Comparison of ENCODE assay signal across 21 cellular contexts in the genomic region with DNA sequence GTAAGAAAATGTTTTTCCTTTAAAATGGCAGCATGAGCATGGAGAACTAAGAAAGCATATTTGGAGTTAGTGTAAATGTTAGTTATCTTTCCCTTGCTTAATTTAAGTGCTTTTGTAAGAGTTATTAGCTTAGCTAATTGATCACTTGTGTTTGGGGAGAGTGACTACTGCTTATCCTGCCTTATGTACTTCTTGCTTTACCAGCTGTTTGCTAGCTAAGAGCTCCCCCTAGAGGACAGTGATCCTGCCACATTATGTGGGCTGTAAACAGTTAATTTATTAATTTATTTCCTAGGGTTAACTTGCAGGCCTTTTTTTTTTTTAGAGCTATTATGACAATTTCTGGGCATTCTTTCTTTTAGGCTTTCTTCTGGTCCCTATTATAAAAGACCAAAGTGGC.
DNase-seq lines count a peak whose midpoint lies in the region; ATAC-seq, FAIRE-seq and TF ChIP-seq lines count a peak whose summit lies in the region.
"Had no signal": no experiment of that assay in that cellular context is flagged by ENCODE, and none has a peak within 500 bp of the region (broad histone marks: within the 10 kb centered on the region; RNA-seq: fewer than 3 reads in every experiment).

No MANE protein-coding gene starts in this region.

- TF ChIP-seq RAD21 in K562 (CRISPR knock-in tag; conservative IDR thresholded peaks at IDR 0.05 in 1 of 2, IDR thresholded peaks at IDR 0.05 in 1 of 2) = no peak; a peak in 1 of 4 replicates

- no peak overlapping the region for H3K4me3 Mint-ChIP-seq in activated CD4-positive, alpha-beta T cell treated with anti-CD3 and anti-CD28 coated beads for 36 hours
- H3K4me3 Mint-ChIP-seq in activated CD4-positive, alpha-beta T cell treated with anti-CD3 and anti-CD28 coated beads, Interleukin-2, amount 10 ng/mL, durations not matched to agents 7 days and 5 days = no peak overlapping the region
- H3K4me3 Mint-ChIP-seq: activated CD4-positive, alpha-beta T cell treated with anti-CD3 and anti-CD28 coated beads, Interleukin-2, amount 10 ng/mL, durations not matched to agents 24 days and 14 days; activated T-helper 1 cell treated with anti-CD3 and anti-CD28 coated beads, Interleukin-12 subunit alpha, Interleukin-12 subunit beta, Interleukin-2, Interleukin-4 antibody, amounts not matched to agents 30 ng/mL and 10 ng/mL and 1 ng/mL, durations not matched to agents 14 hours and 24 hours and 36 hours; T-helper 1 cell treated with Interleukin-12 subunit alpha and Interleukin-12 subunit beta and Interleukin-4 antibody, amounts not matched to agents 30 μg/mL and 1 μg/mL, for 36 hours had no signal

- H3K36me3 ChIP-seq in K562 (ENCODE audit: control insufficient read depth, insufficient read depth, low read length) = no peaks in the 10 kb centered on the region
- H3K36me3 ChIP-seq: ascending aorta, MG63, tibial artery had no signal

- H3K27me3 ChIP-seq in K562 (ENCODE audit: control insufficient read depth in 2 of 2, insufficient read depth in 2 of 2, low read length in 2 of 2) = no peaks in the 10 kb centered on the region
- H3K27me3 ChIP-seq: ascending aorta, MG63, tibial artery had no signal

- H3K4me1 Mint-ChIP-seq in activated CD4-positive, alpha-beta T cell treated with anti-CD3 and anti-CD28 coated beads for 36 hours = no peaks in the 10 kb centered on the region
- no peaks in the 10 kb centered on the region for H3K4me1 Mint-ChIP-seq in activated CD4-positive, alpha-beta T cell treated with anti-CD3 and anti-CD28 coated beads, Interleukin-2, amount 10 ng/mL, durations not matched to agents 7 days and 5 days
- H3K4me1 Mint-ChIP-seq: activated CD4-positive, alpha-beta T cell treated with anti-CD3 and anti-CD28 coated beads, Interleukin-2, amount 10 ng/mL, durations not matched to agents 24 days and 14 days had no signal

- no peak overlapping the region for H3K4me3 ChIP-seq in K562
- H3K4me3 ChIP-seq in retinal pigment epithelial cell (ENCODE audit: low read length) = no peak overlapping the region
- H3K4me3 ChIP-seq: ascending aorta, MG63, tibial artery had no signal

- H3K9me3 Mint-ChIP-seq in activated CD4-positive, alpha-beta T cell treated with anti-CD3 and anti-CD28 coated beads for 36 hours (ENCODE audit: low read depth) = peaks cover 4% of the 10 kb centered on the region
- H3K9me3 Mint-ChIP-seq in activated CD4-positive, alpha-beta T cell treated with anti-CD3 and anti-CD28 coated beads, Interleukin-2, amount 10 ng/mL, durations not matched to agents 7 days and 5 days = no peaks in the 10 kb centered on the region
- H3K9me3 Mint-ChIP-seq: activated CD4-positive, alpha-beta T cell treated with anti-CD3 and anti-CD28 coated beads, Interleukin-2, amount 10 ng/mL, durations not matched to agents 24 days and 14 days; activated T-helper 1 cell treated with anti-CD3 and anti-CD28 coated beads, Interleukin-12 subunit alpha, Interleukin-12 subunit beta, Interleukin-2, Interleukin-4 antibody, amounts not matched to agents 30 ng/mL and 10 ng/mL and 1 ng/mL, durations not matched to agents 14 hours and 24 hours and 36 hours; T-helper 1 cell treated with Interleukin-12 subunit alpha and Interleukin-12 subunit beta and Interleukin-4 antibody, amounts not matched to agents 30 μg/mL and 1 μg/mL, for 36 hours had no signal

- H3K9me3 ChIP-seq in K562 (replicated peaks; ENCODE audit: control insufficient read depth, insufficient read depth, low read depth, low read length) = no peaks in the 10 kb centered on the region
- H3K9me3 ChIP-seq: MG63 had no signal

- H2AFZ ChIP-seq in K562 (ENCODE audit: low read depth, low read length) = no peak overlapping the region

- H3K27ac ChIP-seq in K562 (ENCODE audit: extremely low read depth, low read depth, low read length) = no peak overlapping the region
- H3K27ac ChIP-seq: ascending aorta, HL-60, tibial artery had no signal

- no peaks in the 10 kb centered on the region for H3K4me1 ChIP-seq in K562 (replicated peaks in 1 of 2; ENCODE audit: control insufficient read depth in 2 of 2, insufficient read depth in 2 of 2, low read length in 2 of 2)
- H3K4me1 ChIP-seq: ascending aorta, tibial artery had no signal

- no peaks in the 10 kb centered on the region for H3K36me3 Mint-ChIP-seq in activated CD4-positive, alpha-beta T cell treated with anti-CD3 and anti-CD28 coated beads for 36 hours (ENCODE audit: low read depth)
- no peaks in the 10 kb centered on the region for H3K36me3 Mint-ChIP-seq in activated CD4-positive, alpha-beta T cell treated with anti-CD3 and anti-CD28 coated beads, Interleukin-2, amount 10 ng/mL, durations not matched to agents 7 days and 5 days (ENCODE audit: low read depth)

- TF ChIP-seq POLR2A in K562 (conservative IDR thresholded peaks at IDR 0.05) (no peak), GM12891 (IDR thresholded peaks at IDR 0.05; ENCODE audit: low read depth, low read length) (no peak)

- TF ChIP-seq CTCF in K562 (IDR thresholded peaks at IDR 0.05 in 2 of 3, conservative IDR thresholded peaks at IDR 0.05 in 1 of 3; ENCODE audit: insufficient read depth in 2 of 3, low read depth in 1 of 3, low read length in 3 of 3) = peak in 2 of 3 experiments; percentile 15 to 16; a peak in 1 of 6 replicates
- TF ChIP-seq CTCF in retinal pigment epithelial cell (conservative IDR thresholded peaks at IDR 0.05; ENCODE audit: low read depth, low read length) = peak; percentile 26

- POLR2A ChIA-PET in activated CD4-positive, alpha-beta T cell treated with anti-CD3 and anti-CD28 coated beads for 36 hours (lab: Charles Lee) = no interaction called here
- POLR2A ChIA-PET in activated CD4-positive, alpha-beta T cell treated with anti-CD3 and anti-CD28 coated beads, Interleukin-2, amount 10 ng/mL, durations not matched to agents 7 days and 5 days (lab: Charles Lee) = no interaction called here
- POLR2A ChIA-PET in K562 (lab: Yijun Ruan, JAX) = no interaction called here

- no peak for FAIRE-seq in K562 (lab: Jason Lieb, UNC)
- no peak for FAIRE-seq in GM12891 (lab: Jason Lieb, UNC)
- FAIRE-seq: RCC 7860 had no signal

- no peak overlapping the region for H3K4me2 ChIP-seq in K562 (ENCODE audit: insufficient read depth, low read length)

- no TSS peak for BruUV-seq in K562 (replicated peaks; lab: Mats Ljungman, UMichigan)

- intact Hi-C loops in activated CD4-positive, alpha-beta T cell treated with anti-CD3 and anti-CD28 coated beads for 36 hours (cut with DNase I, micrococcal nuclease) = loop anchor here in 1 of 2 experiments (2.0 kb wide), 1 partner anchor 685 kb away; no protein-coding TSS in a partner anchor
- intact Hi-C loops in K562 (cut with micrococcal nuclease) = loop anchor here (5.0 kb wide), 1 partner anchor 536 kb away; no protein-coding TSS in a partner anchor

- DNase-seq in activated CD4-positive, alpha-beta T cell treated with anti-CD3 and anti-CD28 coated beads for 36 hours = peak; percentile 3
- DNase-seq in activated CD4-positive, alpha-beta T cell treated with anti-CD3 and anti-CD28 coated beads, Interleukin-2, amount 10 ng/mL, durations not matched to agents 7 days and 5 days = no peak
- DNase-seq in NAMALWA (ENCODE audit: low spot score) (peak; percentile 45), K562 (ENCODE audit: extremely low read depth in 1 of 4, low spot score in 3 of 4) (peak in 1 of 4 experiments; percentile 13), retinal pigment epithelial cell (ENCODE audit: low read depth) (no peak), GM12891 (ENCODE audit: insufficient read length, low spot score) (no peak)
- DNase-seq: activated CD4-positive, alpha-beta T cell treated with anti-CD3 and anti-CD28 coated beads, Interleukin-2, amount 10 ng/mL, durations not matched to agents 24 days and 14 days; effector memory CD4-positive, alpha-beta T cell; GOT3; kidney glomerular epithelial cell; MG63; NCI-H2227 treated with DMSO at 0.1 percent for 48 hours; stimulated activated CD4-positive, alpha-beta T cell treated with anti-CD3 and anti-CD28 coated beads, Interleukin-1b, Interleukin-23, amount 100 ng/mL, for 48 hours; tibial artery had no signal

- no peak overlapping the region for H3K9ac ChIP-seq in K562 (ENCODE audit: insufficient read depth in 1 of 2, low read depth in 2 of 2, low read length in 2 of 2)

- no peaks in the 10 kb centered on the region for H3K79me2 ChIP-seq in K562 (ENCODE audit: control insufficient read depth, insufficient read depth, low read length)

- no peak for TF ChIP-seq EP300 in K562 (IDR thresholded peaks at IDR 0.05; ENCODE audit: low read length)

- H3K27ac Mint-ChIP-seq in activated CD4-positive, alpha-beta T cell treated with anti-CD3 and anti-CD28 coated beads for 36 hours = no peak overlapping the region
- H3K27ac Mint-ChIP-seq in activated CD4-positive, alpha-beta T cell treated with anti-CD3 and anti-CD28 coated beads, Interleukin-2, amount 10 ng/mL, durations not matched to agents 7 days and 5 days = no peak overlapping the region
- H3K27ac Mint-ChIP-seq: activated CD4-positive, alpha-beta T cell treated with anti-CD3 and anti-CD28 coated beads, Interleukin-2, amount 10 ng/mL, durations not matched to agents 24 days and 14 days; activated T-helper 1 cell treated with anti-CD3 and anti-CD28 coated beads, Interleukin-12 subunit alpha, Interleukin-12 subunit beta, Interleukin-2, Interleukin-4 antibody, amounts not matched to agents 30 ng/mL and 10 ng/mL and 1 ng/mL, durations not matched to agents 14 hours and 24 hours and 36 hours; T-helper 1 cell treated with Interleukin-12 subunit alpha and Interleukin-12 subunit beta and Interleukin-4 antibody, amounts not matched to agents 30 μg/mL and 1 μg/mL, for 36 hours had no signal

- H3K9me1 ChIP-seq in K562 (ENCODE audit: control insufficient read depth, insufficient read depth, low read length) = no peaks in the 10 kb centered on the region

- H3K27me3 Mint-ChIP-seq in activated CD4-positive, alpha-beta T cell treated with anti-CD3 and anti-CD28 coated beads for 36 hours = no peaks in the 10 kb centered on the region
- no peaks in the 10 kb centered on the region for H3K27me3 Mint-ChIP-seq in activated CD4-positive, alpha-beta T cell treated with anti-CD3 and anti-CD28 coated beads, Interleukin-2, amount 10 ng/mL, durations not matched to agents 7 days and 5 days
- H3K27me3 Mint-ChIP-seq: activated CD4-positive, alpha-beta T cell treated with anti-CD3 and anti-CD28 coated beads, Interleukin-2, amount 10 ng/mL, durations not matched to agents 24 days and 14 days had no signal

- CTCF ChIA-PET in activated CD4-positive, alpha-beta T cell treated with anti-CD3 and anti-CD28 coated beads for 36 hours (lab: Charles Lee) = interaction anchor here (0.6 kb wide), 1 partner anchor 17 kb away, joined by 4 read pairs; no protein-coding TSS in a partner anchor
- CTCF ChIA-PET in activated CD4-positive, alpha-beta T cell treated with anti-CD3 and anti-CD28 coated beads, Interleukin-2, amount 10 ng/mL, durations not matched to agents 7 days and 5 days (lab: Charles Lee) = interaction anchor here (0.7 kb wide), 1 partner anchor 523 kb away, joined by 4 read pairs; no protein-coding TSS in a partner anchor
- CTCF ChIA-PET in K562 (lab: Yijun Ruan, JAX; ENCODE audit: low intra/inter-chr PET ratio) = no interaction called here

- no peak for ATAC-seq in activated CD4-positive, alpha-beta T cell treated with anti-CD3 and anti-CD28 coated beads for 36 hours
- ATAC-seq in K562 (no peak), HG03139 (IDR thresholded peaks at IDR 0.05; ENCODE audit: unreplicated experiment) (no peak)
- ATAC-seq in activated CD4-positive, CD25-positive, alpha-beta regulatory T cell treated with anti-CD3 and anti-CD28 coated beads, Interleukin-2, amount 50 U/mL, for 24 hours = no peak

- in situ Hi-C loops in K562 (cut with MboI) = loop anchor here (25.0 kb wide), 1 partner anchor 536 kb away; no protein-coding TSS in a partner anchor

- H4K20me1 ChIP-seq in K562 (replicated peaks; ENCODE audit: control insufficient read depth, insufficient read depth, low read length) = no peaks in the 10 kb centered on the region

Comparison
In these comparisons a context has a peak if more than half of its experiments do, and no peak if none do; other contexts are left out.
1. DNase-seq: peak in activated CD4-positive, alpha-beta T cell treated with anti-CD3 and anti-CD28 coated beads for 36 hours (single experiment) and NAMALWA (single experiment); none in activated CD4-positive, alpha-beta T cell treated with anti-CD3 and anti-CD28 coated beads, Interleukin-2, amount 10 ng/mL, durations not matched to agents 7 days and 5 days (single experiment), retinal pigment epithelial cell (single experiment) and GM12891 (single experiment).